ENCODE assay signal across 1 cellular context in the genomic region with DNA sequence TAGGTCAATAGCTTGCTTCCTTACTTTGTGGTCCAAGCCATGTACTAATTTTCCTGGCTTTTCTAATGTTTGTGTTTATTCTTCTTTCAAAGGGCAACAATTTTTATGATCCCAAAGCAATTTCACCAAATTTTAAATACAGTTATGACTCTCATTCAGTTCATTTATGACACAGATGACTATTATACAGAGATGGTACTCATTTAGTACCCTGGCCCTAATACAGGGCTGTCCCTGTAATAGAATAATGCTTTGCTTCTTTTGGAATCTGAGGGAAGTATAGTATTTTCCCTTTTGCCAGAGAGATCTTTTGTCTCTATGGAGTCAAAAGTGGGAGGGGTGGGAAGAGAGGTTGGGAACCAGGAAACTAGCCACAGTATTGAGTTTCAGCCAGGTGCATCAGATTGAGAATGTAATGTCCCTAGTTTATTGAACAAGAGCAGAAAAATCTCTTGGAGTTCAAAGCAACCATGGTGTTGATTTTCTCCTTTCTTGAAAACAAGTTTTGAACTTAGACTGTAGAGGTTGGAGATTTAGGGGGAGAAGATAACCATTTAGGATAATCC.
TF ChIP-seq lines count a peak whose summit lies in the region.

No MANE protein-coding gene starts in this region.

TF ChIP-seq in GM12878, 131 proteins besides CTCF, POLR2A, EP300 and RAD21:
- no peak for TF ChIP-seq ZSCAN29 (IDR thresholded peaks at IDR 0.05)
- no peak for TF ChIP-seq IRF4 (IDR thresholded peaks at IDR 0.05; ENCODE audit: low read depth, low read length)
- TF ChIP-seq POLR2AphosphoS5 (IDR thresholded peaks at IDR 0.05; ENCODE audit: low read length): no peak
- TF ChIP-seq, protein P1, sequence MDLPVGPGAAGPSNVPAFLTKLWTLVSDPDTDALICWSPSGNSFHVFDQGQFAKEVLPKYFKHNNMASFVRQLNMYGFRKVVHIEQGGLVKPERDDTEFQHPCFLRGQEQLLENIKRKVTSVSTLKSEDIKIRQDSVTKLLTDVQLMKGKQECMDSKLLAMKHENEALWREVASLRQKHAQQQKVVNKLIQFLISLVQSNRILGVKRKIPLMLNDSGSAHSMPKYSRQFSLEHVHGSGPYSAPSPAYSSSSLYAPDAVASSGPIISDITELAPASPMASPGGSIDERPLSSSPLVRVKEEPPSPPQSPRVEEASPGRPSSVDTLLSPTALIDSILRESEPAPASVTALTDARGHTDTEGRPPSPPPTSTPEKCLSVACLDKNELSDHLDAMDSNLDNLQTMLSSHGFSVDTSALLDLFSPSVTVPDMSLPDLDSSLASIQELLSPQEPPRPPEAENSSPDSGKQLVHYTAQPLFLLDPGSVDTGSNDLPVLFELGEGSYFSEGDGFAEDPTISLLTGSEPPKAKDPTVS (IDR thresholded peaks at IDR 0.05; ENCODE audit: low read depth, low read length): no peak
- TF ChIP-seq TBL1XR1 (IDR thresholded peaks at IDR 0.05; ENCODE audit: low read depth, low read length): no peak
- TF ChIP-seq SREBF2 (IDR thresholded peaks at IDR 0.05; ENCODE audit: low read length): no peak
- TF ChIP-seq FOXM1 (IDR thresholded peaks at IDR 0.05; ENCODE audit: low read depth, low read length): no peak
- no peak for TF ChIP-seq IKZF2 (IDR thresholded peaks at IDR 0.05)
- TF ChIP-seq, protein P2, sequence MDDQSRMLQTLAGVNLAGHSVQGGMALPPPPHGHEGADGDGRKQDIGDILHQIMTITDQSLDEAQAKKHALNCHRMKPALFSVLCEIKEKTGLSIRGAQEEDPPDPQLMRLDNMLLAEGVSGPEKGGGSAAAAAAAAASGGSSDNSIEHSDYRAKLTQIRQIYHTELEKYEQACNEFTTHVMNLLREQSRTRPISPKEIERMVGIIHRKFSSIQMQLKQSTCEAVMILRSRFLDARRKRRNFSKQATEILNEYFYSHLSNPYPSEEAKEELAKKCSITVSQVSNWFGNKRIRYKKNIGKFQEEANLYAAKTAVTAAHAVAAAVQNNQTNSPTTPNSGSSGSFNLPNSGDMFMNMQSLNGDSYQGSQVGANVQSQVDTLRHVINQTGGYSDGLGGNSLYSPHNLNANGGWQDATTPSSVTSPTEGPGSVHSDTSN (IDR thresholded peaks at IDR 0.05; ENCODE audit: insufficient replicate concordance, low read depth, low read length): no peak
- TF ChIP-seq, protein P3, sequence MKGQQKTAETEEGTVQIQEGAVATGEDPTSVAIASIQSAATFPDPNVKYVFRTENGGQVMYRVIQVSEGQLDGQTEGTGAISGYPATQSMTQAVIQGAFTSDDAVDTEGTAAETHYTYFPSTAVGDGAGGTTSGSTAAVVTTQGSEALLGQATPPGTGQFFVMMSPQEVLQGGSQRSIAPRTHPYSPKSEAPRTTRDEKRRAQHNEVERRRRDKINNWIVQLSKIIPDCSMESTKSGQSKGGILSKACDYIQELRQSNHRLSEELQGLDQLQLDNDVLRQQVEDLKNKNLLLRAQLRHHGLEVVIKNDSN (IDR thresholded peaks at IDR 0.05; ENCODE audit: borderline replicate concordance, extremely low read length, insufficient read depth, low read depth, low read length): no peak
- no peak for TF ChIP-seq ZNF24 (IDR thresholded peaks at IDR 0.05)
- no peak for TF ChIP-seq SRF (IDR thresholded peaks at IDR 0.05; ENCODE audit: low read depth in 2 of 2, low read length in 2 of 2)
- TF ChIP-seq SIX5 (IDR thresholded peaks at IDR 0.05; ENCODE audit: low read depth, low read length, severe bottlenecking): no peak
- TF ChIP-seq, protein P4, sequence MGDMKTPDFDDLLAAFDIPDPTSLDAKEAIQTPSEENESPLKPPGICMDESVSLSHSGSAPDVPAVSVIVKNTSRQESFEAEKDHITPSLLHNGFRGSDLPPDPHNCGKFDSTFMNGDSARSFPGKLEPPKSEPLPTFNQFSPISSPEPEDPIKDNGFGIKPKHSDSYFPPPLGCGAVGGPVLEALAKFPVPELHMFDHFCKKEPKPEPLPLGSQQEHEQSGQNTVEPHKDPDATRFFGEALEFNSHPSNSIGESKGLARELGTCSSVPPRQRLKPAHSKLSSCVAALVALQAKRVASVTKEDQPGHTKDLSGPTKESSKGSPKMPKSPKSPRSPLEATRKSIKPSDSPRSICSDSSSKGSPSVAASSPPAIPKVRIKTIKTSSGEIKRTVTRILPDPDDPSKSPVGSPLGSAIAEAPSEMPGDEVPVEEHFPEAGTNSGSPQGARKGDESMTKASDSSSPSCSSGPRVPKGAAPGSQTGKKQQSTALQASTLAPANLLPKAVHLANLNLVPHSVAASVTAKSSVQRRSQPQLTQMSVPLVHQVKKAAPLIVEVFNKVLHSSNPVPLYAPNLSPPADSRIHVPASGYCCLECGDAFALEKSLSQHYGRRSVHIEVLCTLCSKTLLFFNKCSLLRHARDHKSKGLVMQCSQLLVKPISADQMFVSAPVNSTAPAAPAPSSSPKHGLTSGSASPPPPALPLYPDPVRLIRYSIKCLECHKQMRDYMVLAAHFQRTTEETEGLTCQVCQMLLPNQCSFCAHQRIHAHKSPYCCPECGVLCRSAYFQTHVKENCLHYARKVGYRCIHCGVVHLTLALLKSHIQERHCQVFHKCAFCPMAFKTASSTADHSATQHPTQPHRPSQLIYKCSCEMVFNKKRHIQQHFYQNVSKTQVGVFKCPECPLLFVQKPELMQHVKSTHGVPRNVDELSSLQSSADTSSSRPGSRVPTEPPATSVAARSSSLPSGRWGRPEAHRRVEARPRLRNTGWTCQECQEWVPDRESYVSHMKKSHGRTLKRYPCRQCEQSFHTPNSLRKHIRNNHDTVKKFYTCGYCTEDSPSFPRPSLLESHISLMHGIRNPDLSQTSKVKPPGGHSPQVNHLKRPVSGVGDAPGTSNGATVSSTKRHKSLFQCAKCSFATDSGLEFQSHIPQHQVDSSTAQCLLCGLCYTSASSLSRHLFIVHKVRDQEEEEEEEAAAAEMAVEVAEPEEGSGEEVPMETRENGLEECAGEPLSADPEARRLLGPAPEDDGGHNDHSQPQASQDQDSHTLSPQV (IDR thresholded peaks at IDR 0.05): no peak
